ENCODE assay signal across 8 cellular contexts in the genomic region with DNA sequence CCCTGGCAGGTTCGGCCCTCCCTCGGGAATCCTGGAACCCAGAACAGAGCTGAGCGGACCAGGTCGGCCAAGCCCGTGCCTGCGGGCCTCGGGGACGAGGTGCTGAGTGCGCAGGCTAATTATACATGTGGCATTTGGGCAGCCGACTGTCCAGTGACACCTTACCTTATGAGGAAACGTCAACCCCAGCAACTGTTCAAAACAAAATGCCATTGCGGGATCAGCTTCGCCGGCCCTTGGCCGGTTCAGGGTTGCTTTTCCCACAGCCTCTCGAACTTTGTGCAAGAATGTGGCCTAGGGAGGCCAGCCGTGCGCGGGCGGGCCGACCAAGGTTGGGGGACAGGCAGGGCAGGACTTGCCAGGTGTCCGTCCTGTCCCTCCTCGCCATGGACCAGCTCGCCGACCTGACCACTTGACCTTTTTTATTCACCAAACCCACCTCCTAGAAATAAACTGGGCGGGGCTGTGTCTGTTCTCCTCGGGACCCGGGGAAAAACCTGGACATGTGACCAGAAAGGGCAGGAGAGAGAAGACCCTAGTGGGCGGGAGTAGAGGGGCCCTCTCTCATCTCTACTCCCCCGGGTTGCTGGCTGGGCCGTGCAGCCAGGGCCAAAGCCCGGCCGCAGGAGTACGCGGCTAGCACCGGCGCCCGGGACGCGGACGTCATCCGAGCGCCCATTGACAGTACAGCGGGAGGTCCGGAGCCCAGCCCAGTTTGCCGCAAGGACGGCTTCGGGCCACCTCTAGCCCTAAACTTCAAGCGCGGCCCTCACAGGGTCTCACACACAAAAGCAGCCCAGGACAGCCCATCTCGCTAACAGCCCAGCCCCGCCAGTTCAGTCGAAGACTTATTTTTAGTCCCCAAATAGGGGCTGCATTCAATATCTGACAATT.
DNase-seq lines count a peak whose midpoint lies in the region; ATAC-seq and TF ChIP-seq lines count a peak whose summit lies in the region.

No MANE protein-coding gene starts in this region.

- H3K4me1 Mint-ChIP-seq in activated naive CD8-positive, alpha-beta T cell treated with anti-CD3 and anti-CD28 coated beads, Interleukin-2, amount 50 U/mL, for 24 hours: peaks cover 25% of the 10 kb centered on the region

- H3K27me3 ChIP-seq in right atrium auricular region (peaks cover 0 to 5% of the 10 kb centered on the region in 2 donors), rectal smooth muscle tissue (ENCODE audit: control insufficient read depth, insufficient read depth, low read length) (peaks cover 27% of the 10 kb centered on the region)

- H3K9me3 Mint-ChIP-seq in activated naive CD8-positive, alpha-beta T cell treated with anti-CD3 and anti-CD28 coated beads, Interleukin-2, amount 50 U/mL, for 24 hours: no peaks in the 10 kb centered on the region

- peak overlapping the region; percentile 62 to 80 for H3K4me3 ChIP-seq in right atrium auricular region
- H3K4me3 ChIP-seq in rectal smooth muscle tissue (ENCODE audit: low read length): peak overlapping the region; percentile 67

- H3K9me3 ChIP-seq in right atrium auricular region: no peaks in the 10 kb centered on the region

- DNase-seq in NCI-H1417 (lab: John Stamatoyannopoulos, UW) (peak in 2 of 3 experiments; percentile 51 to 70), NCI-H1417 treated with DMSO at 0.1 percent for 48 hours (lab: John Stamatoyannopoulos, UW) (no peak), right atrium auricular region (ENCODE audit: low spot score) (peak; percentile 75), KBM-7 (no peak), OCI-M2 (lab: John Stamatoyannopoulos, UW; ENCODE audit: unreplicated experiment) (no peak), RPMI8226 (no peak)
- no peak for DNase-seq in activated naive CD8-positive, alpha-beta T cell treated with anti-CD3 and anti-CD28 coated beads, Interleukin-2, amount 50 U/mL, for 24 hours

- H3K4me3 Mint-ChIP-seq in activated naive CD8-positive, alpha-beta T cell treated with anti-CD3 and anti-CD28 coated beads, Interleukin-2, amount 50 U/mL, for 24 hours: peak overlapping the region; percentile 49

- peaks cover 4% of the 10 kb centered on the region for H3K36me3 Mint-ChIP-seq in activated naive CD8-positive, alpha-beta T cell treated with anti-CD3 and anti-CD28 coated beads, Interleukin-2, amount 50 U/mL, for 24 hours (ENCODE audit: low read depth)

- H3K36me3 ChIP-seq in right atrium auricular region: no peaks in the 10 kb centered on the region
- no peaks in the 10 kb centered on the region for H3K36me3 ChIP-seq in rectal smooth muscle tissue (ENCODE audit: control insufficient read depth, insufficient read depth, low read length)

- peak overlapping the region; percentile 16 for H3K9ac ChIP-seq in rectal smooth muscle tissue (ENCODE audit: low read length)

- no peak overlapping the region for H3K27ac Mint-ChIP-seq in activated naive CD8-positive, alpha-beta T cell treated with anti-CD3 and anti-CD28 coated beads, Interleukin-2, amount 50 U/mL, for 24 hours

- TF ChIP-seq CTCF in right atrium auricular region (IDR thresholded peaks at IDR 0.05): no peak

- no peak for ATAC-seq in activated naive CD8-positive, alpha-beta T cell treated with anti-CD3 and anti-CD28 coated beads, Interleukin-2, amount 50 U/mL, for 24 hours

- H3K4me1 ChIP-seq in right atrium auricular region (peaks cover 0 to 20% of the 10 kb centered on the region in 2 donors), rectal smooth muscle tissue (ENCODE audit: control insufficient read depth, insufficient read depth, low read length) (no peaks in the 10 kb centered on the region)

- H3K27me3 Mint-ChIP-seq in activated naive CD8-positive, alpha-beta T cell treated with anti-CD3 and anti-CD28 coated beads, Interleukin-2, amount 50 U/mL, for 24 hours: peaks cover 58% of the 10 kb centered on the region

- in situ Hi-C loops in KBM-7 (cut with MboI; ENCODE audit: low pct_unique_long_range_greater_than_20kb, low sequenced_read_pairs): no loop called here

- peak overlapping the region; percentile 96 to 98 for H3K27ac ChIP-seq in right atrium auricular region
- peak overlapping the region; percentile 38 for H3K27ac ChIP-seq in rectal smooth muscle tissue (ENCODE audit: low read depth, low read length)

Comparison
In these comparisons a context has a peak if more than half of its experiments do, and no peak if none do; other contexts are left out.
1. DNase-seq: peak in NCI-H1417 (2 of 3) and right atrium auricular region (single experiment); none in NCI-H1417 treated with DMSO at 0.1 percent for 48 hours (single experiment), activated naive CD8-positive, alpha-beta T cell treated with anti-CD3 and anti-CD28 coated beads, Interleukin-2, amount 50 U/mL, for 24 hours (single experiment), KBM-7 (single experiment), OCI-M2 (single experiment) and RPMI8226 (single experiment).